1 cellular context compared by ENCODE assay signal in genomic region chr10:3830946-3831345, GRCh38.
TF ChIP-seq lines count a peak whose summit lies in the region.

No MANE protein-coding gene starts in this region.

TF ChIP-seq in HepG2, 621 proteins besides CTCF, POLR2A, EP300 and RAD21 (continued from another document):
- TF ChIP-seq, protein P1, sequence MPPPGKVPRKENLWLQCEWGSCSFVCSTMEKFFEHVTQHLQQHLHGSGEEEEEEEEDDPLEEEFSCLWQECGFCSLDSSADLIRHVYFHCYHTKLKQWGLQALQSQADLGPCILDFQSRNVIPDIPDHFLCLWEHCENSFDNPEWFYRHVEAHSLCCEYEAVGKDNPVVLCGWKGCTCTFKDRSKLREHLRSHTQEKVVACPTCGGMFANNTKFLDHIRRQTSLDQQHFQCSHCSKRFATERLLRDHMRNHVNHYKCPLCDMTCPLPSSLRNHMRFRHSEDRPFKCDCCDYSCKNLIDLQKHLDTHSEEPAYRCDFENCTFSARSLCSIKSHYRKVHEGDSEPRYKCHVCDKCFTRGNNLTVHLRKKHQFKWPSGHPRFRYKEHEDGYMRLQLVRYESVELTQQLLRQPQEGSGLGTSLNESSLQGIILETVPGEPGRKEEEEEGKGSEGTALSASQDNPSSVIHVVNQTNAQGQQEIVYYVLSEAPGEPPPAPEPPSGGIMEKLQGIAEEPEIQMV (CRISPR knock-in tag; IDR thresholded peaks at IDR 0.05; ENCODE audit: low read depth), result no peak
- no peak for TF ChIP-seq SNRNP70 (IDR thresholded peaks at IDR 0.05; ENCODE audit: low read depth, low read length)
- TF ChIP-seq ZNF3 (CRISPR knock-in tag; IDR thresholded peaks at IDR 0.05), result no peak
- no peak for TF ChIP-seq SYNCRIP (IDR thresholded peaks at IDR 0.05; ENCODE audit: insufficient read depth, low read depth, low read length)
- TF ChIP-seq PITX1 (CRISPR knock-in tag; IDR thresholded peaks at IDR 0.05), result no peak
- no peak for TF ChIP-seq NR2F2 (IDR thresholded peaks at IDR 0.05; ENCODE audit: borderline replicate concordance, low read depth)
- TF ChIP-seq, protein P2, sequence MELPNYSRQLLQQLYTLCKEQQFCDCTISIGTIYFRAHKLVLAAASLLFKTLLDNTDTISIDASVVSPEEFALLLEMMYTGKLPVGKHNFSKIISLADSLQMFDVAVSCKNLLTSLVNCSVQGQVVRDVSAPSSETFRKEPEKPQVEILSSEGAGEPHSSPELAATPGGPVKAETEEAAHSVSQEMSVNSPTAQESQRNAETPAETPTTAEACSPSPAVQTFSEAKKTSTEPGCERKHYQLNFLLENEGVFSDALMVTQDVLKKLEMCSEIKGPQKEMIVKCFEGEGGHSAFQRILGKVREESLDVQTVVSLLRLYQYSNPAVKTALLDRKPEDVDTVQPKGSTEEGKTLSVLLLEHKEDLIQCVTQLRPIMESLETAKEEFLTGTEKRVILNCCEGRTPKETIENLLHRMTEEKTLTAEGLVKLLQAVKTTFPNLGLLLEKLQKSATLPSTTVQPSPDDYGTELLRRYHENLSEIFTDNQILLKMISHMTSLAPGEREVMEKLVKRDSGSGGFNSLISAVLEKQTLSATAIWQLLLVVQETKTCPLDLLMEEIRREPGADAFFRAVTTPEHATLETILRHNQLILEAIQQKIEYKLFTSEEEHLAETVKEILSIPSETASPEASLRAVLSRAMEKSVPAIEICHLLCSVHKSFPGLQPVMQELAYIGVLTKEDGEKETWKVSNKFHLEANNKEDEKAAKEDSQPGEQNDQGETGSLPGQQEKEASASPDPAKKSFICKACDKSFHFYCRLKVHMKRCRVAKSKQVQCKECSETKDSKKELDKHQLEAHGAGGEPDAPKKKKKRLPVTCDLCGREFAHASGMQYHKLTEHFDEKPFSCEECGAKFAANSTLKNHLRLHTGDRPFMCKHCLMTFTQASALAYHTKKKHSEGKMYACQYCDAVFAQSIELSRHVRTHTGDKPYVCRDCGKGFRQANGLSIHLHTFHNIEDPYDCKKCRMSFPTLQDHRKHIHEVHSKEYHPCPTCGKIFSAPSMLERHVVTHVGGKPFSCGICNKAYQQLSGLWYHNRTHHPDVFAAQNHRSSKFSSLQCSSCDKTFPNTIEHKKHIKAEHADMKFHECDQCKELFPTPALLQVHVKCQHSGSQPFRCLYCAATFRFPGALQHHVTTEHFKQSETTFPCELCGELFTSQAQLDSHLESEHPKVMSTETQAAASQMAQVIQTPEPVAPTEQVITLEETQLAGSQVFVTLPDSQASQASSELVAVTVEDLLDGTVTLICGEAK (IDR thresholded peaks at IDR 0.05), result no peak
- TF ChIP-seq, protein P2 (CRISPR knock-in tag; IDR thresholded peaks at IDR 0.05), result no peak
- TF ChIP-seq, protein P3, sequence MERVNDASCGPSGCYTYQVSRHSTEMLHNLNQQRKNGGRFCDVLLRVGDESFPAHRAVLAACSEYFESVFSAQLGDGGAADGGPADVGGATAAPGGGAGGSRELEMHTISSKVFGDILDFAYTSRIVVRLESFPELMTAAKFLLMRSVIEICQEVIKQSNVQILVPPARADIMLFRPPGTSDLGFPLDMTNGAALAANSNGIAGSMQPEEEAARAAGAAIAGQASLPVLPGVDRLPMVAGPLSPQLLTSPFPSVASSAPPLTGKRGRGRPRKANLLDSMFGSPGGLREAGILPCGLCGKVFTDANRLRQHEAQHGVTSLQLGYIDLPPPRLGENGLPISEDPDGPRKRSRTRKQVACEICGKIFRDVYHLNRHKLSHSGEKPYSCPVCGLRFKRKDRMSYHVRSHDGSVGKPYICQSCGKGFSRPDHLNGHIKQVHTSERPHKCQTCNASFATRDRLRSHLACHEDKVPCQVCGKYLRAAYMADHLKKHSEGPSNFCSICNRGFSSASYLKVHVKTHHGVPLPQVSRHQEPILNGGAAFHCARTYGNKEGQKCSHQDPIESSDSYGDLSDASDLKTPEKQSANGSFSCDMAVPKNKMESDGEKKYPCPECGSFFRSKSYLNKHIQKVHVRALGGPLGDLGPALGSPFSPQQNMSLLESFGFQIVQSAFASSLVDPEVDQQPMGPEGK (CRISPR knock-in tag; IDR thresholded peaks at IDR 0.05), result peak; percentile 35; the same call in 1 of the 2 replicates
- TF ChIP-seq IRF2 (CRISPR knock-in tag; IDR thresholded peaks at IDR 0.05), result no peak
- no peak for TF ChIP-seq ZNF569 (CRISPR knock-in tag; IDR thresholded peaks at IDR 0.05; ENCODE audit: borderline replicate concordance)
- no peak for TF ChIP-seq STAT5B (CRISPR knock-in tag; IDR thresholded peaks at IDR 0.05)
- TF ChIP-seq NCOA2 (CRISPR knock-in tag; IDR thresholded peaks at IDR 0.05), result peak; percentile 30; the same call in 1 of the 2 replicates
- peak; percentile 41; the same call in 1 of the 2 replicates for TF ChIP-seq TBX2 (CRISPR knock-in tag; IDR thresholded peaks at IDR 0.05; ENCODE audit: borderline replicate concordance)
- no peak for TF ChIP-seq ZNF770 (CRISPR knock-in tag; IDR thresholded peaks at IDR 0.05)
- TF ChIP-seq MTERF4 (CRISPR knock-in tag; IDR thresholded peaks at IDR 0.05), result no peak
- TF ChIP-seq, protein P4, sequence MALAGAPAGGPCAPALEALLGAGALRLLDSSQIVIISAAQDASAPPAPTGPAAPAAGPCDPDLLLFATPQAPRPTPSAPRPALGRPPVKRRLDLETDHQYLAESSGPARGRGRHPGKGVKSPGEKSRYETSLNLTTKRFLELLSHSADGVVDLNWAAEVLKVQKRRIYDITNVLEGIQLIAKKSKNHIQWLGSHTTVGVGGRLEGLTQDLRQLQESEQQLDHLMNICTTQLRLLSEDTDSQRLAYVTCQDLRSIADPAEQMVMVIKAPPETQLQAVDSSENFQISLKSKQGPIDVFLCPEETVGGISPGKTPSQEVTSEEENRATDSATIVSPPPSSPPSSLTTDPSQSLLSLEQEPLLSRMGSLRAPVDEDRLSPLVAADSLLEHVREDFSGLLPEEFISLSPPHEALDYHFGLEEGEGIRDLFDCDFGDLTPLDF (CRISPR knock-in tag; IDR thresholded peaks at IDR 0.05), result no peak
- TF ChIP-seq ZNF10 (CRISPR knock-in tag; IDR thresholded peaks at IDR 0.05; ENCODE audit: borderline replicate concordance, low read depth), result no peak
- no peak for TF ChIP-seq MLXIP (CRISPR knock-in tag; IDR thresholded peaks at IDR 0.05; ENCODE audit: borderline replicate concordance)
